ENCODE assay signal across 8 cellular contexts in genomic region chr17:49315551-49315951, GRCh38. TPM values are rescaled to one million over a fixed set of nuclear protein-coding genes. Genes with fewer than 3 reads are reported as not detected.
A peak's percentile ranks its signal among the peaks of the same experiment; 100 is the strongest.
DNase-seq lines count a peak whose midpoint lies in the region; ATAC-seq lines count a peak whose summit lies in the region.

No MANE protein-coding gene starts in this region.

- ATAC-seq in HG02759 (IDR thresholded peaks at IDR 0.05; ENCODE audit: unreplicated experiment): peak; percentile 50
- no peak for ATAC-seq in GM18511 (IDR thresholded peaks at IDR 0.05; ENCODE audit: unreplicated experiment)

- DNase-seq in DMS153 (lab: John Stamatoyannopoulos, UW) (peak; percentile 63), NCI-H460 (ENCODE audit: extremely low read depth, low read depth) (peak; percentile 81), cerebellum (ENCODE audit: low spot score) (peak; percentile 75), kidney tubule cell (ENCODE audit: low spot score) (peak; percentile 88)
- peak; percentile 56 to 60 for DNase-seq in activated CD4-positive, alpha-beta T cell treated with anti-CD3 and anti-CD28 coated beads for 24 hours (ENCODE audit: low read depth in 2 of 2)
- peak; percentile 75 to 80 for DNase-seq in stimulated activated CD4-positive, alpha-beta T cell treated with anti-CD3 and anti-CD28 coated beads, Interleukin-2, amount 100 ng/mL, for 24 hours

RNA-seq across cellular contexts. Expression of gene ZNF652, which starts 46.5 kb away (rescaled TPM):
- 22.8 and 24.5 TPM in 2 replicates for total RNA-seq in NCI-H460 (2014; rRNA removed; shearing (Covaris generic))
- 9.0 and 11.6 TPM in 2 replicates for polyA plus RNA-seq in NCI-H460 (2014; cell fraction: nucleus; rRNA removed)
- 33.4 TPM for total RNA-seq in cerebellum
